ENCODE assay signal across 8 cellular contexts in the genomic region with DNA sequence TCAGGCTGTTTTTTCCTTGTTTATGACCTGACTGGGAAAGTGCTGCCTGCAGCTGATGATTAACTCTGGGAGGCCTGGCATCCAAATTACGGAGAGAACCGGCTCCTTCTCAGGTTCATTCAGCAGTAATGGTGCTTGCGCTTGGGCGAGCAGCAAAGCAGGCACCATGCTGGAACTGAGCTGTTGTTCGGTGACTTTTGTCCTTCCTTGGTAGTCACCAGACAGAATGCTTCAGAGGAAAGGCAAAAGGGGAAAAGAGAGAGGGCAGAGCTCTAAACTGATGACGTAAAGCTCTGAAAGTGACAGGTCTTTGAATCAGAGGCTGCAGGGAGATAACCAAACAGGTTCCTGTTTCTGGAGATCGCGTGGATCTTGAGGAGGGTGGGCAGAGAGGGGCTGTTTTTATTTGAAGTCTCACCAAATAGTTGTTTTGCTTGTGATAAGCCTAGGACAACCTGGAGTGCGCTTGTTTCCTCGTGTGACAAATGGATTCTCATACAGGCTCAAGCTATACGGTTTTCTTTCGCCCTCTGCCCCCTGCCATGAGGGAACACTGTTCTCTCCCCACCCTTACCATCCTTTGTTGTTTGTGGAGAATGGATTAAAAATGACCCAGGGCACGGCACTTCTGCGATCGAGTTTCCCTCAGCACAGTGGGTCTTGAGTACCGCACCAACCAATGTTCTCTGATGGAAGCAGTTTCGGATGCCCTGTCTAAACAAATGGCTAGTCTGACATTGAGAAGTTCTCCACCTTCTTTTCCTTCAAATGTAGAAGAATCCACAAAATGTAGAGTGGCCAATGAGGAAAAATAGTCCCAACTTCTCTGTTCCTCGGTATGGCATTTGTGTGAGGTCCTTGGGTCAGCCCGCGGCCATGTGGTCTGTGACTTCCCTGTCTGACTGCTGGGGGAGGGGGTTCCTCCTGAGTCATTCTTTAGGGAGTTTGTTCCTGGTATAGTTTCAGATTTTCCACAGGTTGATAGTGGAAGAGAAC. TPM values are rescaled to one million over a fixed set of nuclear protein-coding genes. Genes with fewer than 3 reads are reported as not detected.
DNase-seq lines count a peak whose midpoint lies in the region; ATAC-seq and TF ChIP-seq lines count a peak whose summit lies in the region.

No MANE protein-coding gene starts in this region.

- H3K4me1 ChIP-seq in hepatocyte (ENCODE audit: insufficient read depth), result peaks cover 13% of the 10 kb centered on the region

- POLR2A ChIA-PET in activated CD8-positive, alpha-beta T cell treated with anti-CD3 and anti-CD28 coated beads for 36 hours (lab: Charles Lee), result no interaction called here

- H3K27me3 ChIP-seq in hepatocyte, result peaks cover 7% of the 10 kb centered on the region

- H4K20me1 ChIP-seq in hepatocyte (ENCODE audit: insufficient read depth, poor library complexity, severe bottlenecking), result no peaks in the 10 kb centered on the region

- H3K4me3 ChIP-seq in hepatocyte, result no peak overlapping the region

- H3K79me2 ChIP-seq in hepatocyte, result no peaks in the 10 kb centered on the region

- peak overlapping the region; percentile 35 for H3K27ac Mint-ChIP-seq in activated CD8-positive, alpha-beta T cell treated with anti-CD3 and anti-CD28 coated beads for 36 hours

- DNase-seq in Right ventricle myocardium superior (peak; percentile 53), Right ventricle myocardium inferior (ENCODE audit: missing footprints) (no peak), hepatocyte (ENCODE audit: low spot score) (peak; percentile 12), NCI-H226 (no peak)
- DNase-seq in activated CD8-positive, alpha-beta T cell treated with anti-CD3 and anti-CD28 coated beads for 36 hours, result no peak
- DNase-seq in stimulated activated CD4-positive, alpha-beta T cell treated with anti-CD3 and anti-CD28 coated beads, Interleukin-2, amount 100 ng/mL, for 24 hours, result peak; percentile 15 to 29
- DNase-seq in NK-92 treated with Interleukin-12 subunit alpha and Interleukin-12 subunit beta, amount 100 ng/mL, for 24 hours (lab: John Stamatoyannopoulos, UW), result no peak

- no peaks in the 10 kb centered on the region for H3K27me3 Mint-ChIP-seq in activated CD8-positive, alpha-beta T cell treated with anti-CD3 and anti-CD28 coated beads for 36 hours

- no peaks in the 10 kb centered on the region for H3K9me3 Mint-ChIP-seq in activated CD8-positive, alpha-beta T cell treated with anti-CD3 and anti-CD28 coated beads for 36 hours

- no peaks in the 10 kb centered on the region for H3K9me2 ChIP-seq in hepatocyte (replicated peaks; ENCODE audit: insufficient read depth)

- 71% methylated on average over 20 of the region's 20 CpGs for WGBS in hepatocyte (ENCODE audit: low lambda C conversion rate, missing lambda C conversion rate)

- H3K36me3 Mint-ChIP-seq in activated CD8-positive, alpha-beta T cell treated with anti-CD3 and anti-CD28 coated beads for 36 hours (ENCODE audit: low read depth), result no peaks in the 10 kb centered on the region

- CTCF ChIA-PET in activated CD8-positive, alpha-beta T cell treated with anti-CD3 and anti-CD28 coated beads for 36 hours (lab: Charles Lee), result interaction anchor here (0.6 to 1.0 kb wide), 3 partner anchors 8 to 106 kb away, joined by 3 to 4 read pairs (median 4); no protein-coding TSS in a partner anchor

- no peaks in the 10 kb centered on the region for H3K36me3 ChIP-seq in hepatocyte (replicated peaks; ENCODE audit: insufficient read depth, low read depth)

- H3K4me1 Mint-ChIP-seq in activated CD8-positive, alpha-beta T cell treated with anti-CD3 and anti-CD28 coated beads for 36 hours (ENCODE audit: low read depth), result peaks cover 29% of the 10 kb centered on the region

- peak overlapping the region; percentile 80 for H3K4me3 Mint-ChIP-seq in activated CD8-positive, alpha-beta T cell treated with anti-CD3 and anti-CD28 coated beads for 36 hours

- H3K9me3 ChIP-seq in hepatocyte (ENCODE audit: low read depth), result no peaks in the 10 kb centered on the region

- peak overlapping the region; percentile 14 for H2AFZ ChIP-seq in hepatocyte

- intact Hi-C loops in Right ventricle myocardium superior (cut with DNase I), result loop anchor here (5.0 to 10.0 kb wide), 2 partner anchors 47 to 65 kb away; no protein-coding TSS in a partner anchor
- intact Hi-C loops in Right ventricle myocardium inferior (cut with DNase I), result loop anchor here (5.0 kb wide), 2 partner anchors 55 to 105 kb away; no protein-coding TSS in a partner anchor
- intact Hi-C loops in activated CD8-positive, alpha-beta T cell treated with anti-CD3 and anti-CD28 coated beads for 36 hours (cut with micrococcal nuclease), result no loop called here

- peak overlapping the region; percentile 95 for H3K27ac ChIP-seq in hepatocyte

- peak overlapping the region; percentile 81 for H3K4me2 ChIP-seq in hepatocyte

- TF ChIP-seq CTCF in activated CD8-positive, alpha-beta T cell treated with anti-CD3 and anti-CD28 coated beads for 36 hours (IDR thresholded peaks at IDR 0.05), result no peak
- no peak for TF ChIP-seq CTCF in hepatocyte (IDR thresholded peaks at IDR 0.05; ENCODE audit: poor library complexity)

- ATAC-seq in Right ventricle myocardium superior (ENCODE audit: poor library complexity) (peak; percentile 2), Right ventricle myocardium inferior (no peak), HG03139 (IDR thresholded peaks at IDR 0.05; ENCODE audit: unreplicated experiment) (peak; percentile 26)
- no peak for ATAC-seq in activated CD8-positive, alpha-beta T cell treated with anti-CD3 and anti-CD28 coated beads for 36 hours

RNA-seq across cellular contexts. Expression of a gene that starts 1.3 kb away (rescaled TPM):
- 53.1 TPM for total RNA-seq in Right ventricle myocardium superior
- total RNA-seq in Right ventricle myocardium inferior, result 55.7 TPM
- total RNA-seq in activated CD8-positive, alpha-beta T cell treated with anti-CD3 and anti-CD28 coated beads for 36 hours, result 1 to 10 TPM in 1 of 2 experiments, under 1 TPM in 1; 0.98 to 1.6 TPM
- total RNA-seq in hepatocyte, result 5.9 and 8.6 TPM in 2 replicates
- 1.7 TPM in 2 replicates for polyA plus RNA-seq in hepatocyte

Comparison
In these comparisons a context has a peak if more than half of its experiments do, and no peak if none do; other contexts are left out.
1. ATAC-seq: peak in Right ventricle myocardium superior (single experiment) and HG03139 (single experiment); none in Right ventricle myocardium inferior (single experiment) and activated CD8-positive, alpha-beta T cell treated with anti-CD3 and anti-CD28 coated beads for 36 hours (single experiment).
2. DNase-seq: peak in Right ventricle myocardium superior (single experiment), hepatocyte (single experiment) and stimulated activated CD4-positive, alpha-beta T cell treated with anti-CD3 and anti-CD28 coated beads, Interleukin-2, amount 100 ng/mL, for 24 hours (2 of 2); none in Right ventricle myocardium inferior (single experiment), activated CD8-positive, alpha-beta T cell treated with anti-CD3 and anti-CD28 coated beads for 36 hours (single experiment), NK-92 treated with Interleukin-12 subunit alpha and Interleukin-12 subunit beta, amount 100 ng/mL, for 24 hours (single experiment) and NCI-H226 (single experiment).